21 cellular contexts compared by ENCODE assay signal in the genomic region with DNA sequence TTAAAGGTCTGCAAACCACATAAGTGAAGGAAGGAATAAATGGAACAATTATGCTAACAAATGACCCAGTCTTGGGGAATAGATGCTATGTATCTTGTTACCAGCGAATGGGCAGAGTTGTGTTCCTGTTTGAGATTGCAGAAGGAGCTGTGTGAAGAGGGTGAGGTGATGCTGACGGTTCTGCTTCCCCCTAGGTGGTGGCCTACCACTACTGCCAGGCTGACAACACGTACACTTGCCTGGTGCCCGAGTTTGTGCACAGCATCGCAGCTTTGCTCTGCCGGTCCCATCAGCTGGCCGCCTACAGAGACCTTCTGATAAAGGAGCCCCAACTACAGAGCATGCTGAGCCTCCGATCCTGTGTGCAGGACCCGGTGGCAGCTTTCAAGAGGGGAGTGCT.
"Had no signal": no experiment of that assay in that cellular context is flagged by ENCODE, and none has a peak within 500 bp of the region (broad histone marks: within the 10 kb centered on the region; RNA-seq: fewer than 3 reads in every experiment).

No MANE protein-coding gene starts in this region.

- DNase-seq: activated CD4-positive, alpha-beta T cell treated with anti-CD3 and anti-CD28 coated beads, Interleukin-2, amount 10 ng/mL, durations not matched to agents 7 days and 5 days; activated CD4-positive, alpha-beta T cell treated with anti-CD3 and anti-CD28 coated beads, Interleukin-2, amount 50 U/mL, for 48 hours; activated CD8-positive, alpha-beta T cell treated with anti-CD3 and anti-CD28 coated beads, Interleukin-2, amount 10 ng/mL, durations not matched to agents 7 days and 5 days; activated gamma-delta T cell; activated naive CD4-positive, alpha-beta T cell treated with Interleukin-2 at 50 U/mL for 16 hours; activated naive CD8-positive, alpha-beta T cell treated with anti-CD3 and anti-CD28 coated beads, Interleukin-2, amount 10 ng/mL, durations not matched to agents 7 days and 5 days; activated T-cell treated with anti-CD3 and anti-CD28 coated beads, Interleukin-2, amount 50 U/mL, for 24 hours; amygdala; KBM-7; NCI-H1048; NCI-H1105 treated with DMSO at 0.1 percent for 48 hours; NCI-H1436; NCI-H1694; NCI-H1930; NCI-H2081 treated with DMSO at 0.1 percent for 48 hours; NCI-H226; NCI-H524 treated with DMSO at 0.1 percent for 48 hours; T1000 had no signal

- H3K36me3 ChIP-seq: breast epithelium had no signal

- H3K9me3 ChIP-seq: ascending aorta, breast epithelium had no signal

- H3K4me1 ChIP-seq: ascending aorta, breast epithelium had no signal

- ATAC-seq: activated CD8-positive, alpha-beta T cell treated with anti-CD3 and anti-CD28 coated beads, Interleukin-2, amount 10 ng/mL, durations not matched to agents 7 days and 5 days; Panc1 had no signal

- H3K27me3 ChIP-seq: ascending aorta, breast epithelium had no signal

- H3K4me3 ChIP-seq: ascending aorta, breast epithelium had no signal

- H3K27ac ChIP-seq: ascending aorta, breast epithelium had no signal
